In the genomic region with DNA sequence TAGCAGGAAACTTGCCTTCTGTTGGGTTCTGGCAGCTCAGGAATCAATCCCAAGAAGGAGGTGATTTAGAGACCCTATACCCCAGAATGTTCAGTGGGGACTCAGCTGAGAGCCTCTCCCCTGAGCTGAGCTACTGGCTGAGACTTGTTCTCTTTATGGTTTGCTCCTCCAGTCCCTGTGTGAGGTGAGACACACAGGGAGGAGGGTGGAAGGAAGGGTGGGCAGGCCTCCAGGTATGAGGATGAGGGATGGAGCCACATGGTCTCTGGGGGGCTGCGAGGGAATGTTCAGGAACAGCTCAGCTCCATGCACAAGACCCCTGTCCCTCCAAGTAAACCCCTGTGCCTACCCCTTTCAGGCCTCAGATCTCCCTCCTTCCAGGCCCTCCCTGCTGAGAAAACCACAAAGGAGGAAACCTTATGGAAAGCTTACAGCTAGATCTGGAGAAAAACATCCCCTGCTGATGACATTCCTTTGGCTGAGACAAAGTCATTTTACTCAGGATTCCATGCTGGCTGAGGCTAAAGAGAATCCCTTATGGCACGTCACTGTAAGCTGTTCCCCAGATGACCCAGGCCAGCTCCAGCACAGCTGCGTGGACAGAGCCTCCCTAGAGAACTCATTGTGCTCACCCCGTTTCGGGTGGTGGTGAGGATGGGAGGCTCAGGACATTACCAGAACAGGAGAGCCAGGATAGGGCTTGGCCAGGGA, we compare ENCODE assay signal across 8 cellular contexts.
DNase-seq lines count a peak whose midpoint lies in the region; ATAC-seq and TF ChIP-seq lines count a peak whose summit lies in the region.
"Had no signal": no experiment of that assay in that cellular context is flagged by ENCODE, and none has a peak within 500 bp of the region (broad histone marks: within the 10 kb centered on the region; RNA-seq: fewer than 3 reads in every experiment).

No MANE protein-coding gene starts in this region.

- H3K4me1 ChIP-seq in OCI-LY7 (ENCODE audit: insufficient read depth, low read length, poor library complexity, severe bottlenecking) (peaks cover 40% of the 10 kb centered on the region), muscle layer of duodenum (ENCODE audit: control insufficient read depth in 1 of 2, insufficient read depth in 2 of 2, low read length in 2 of 2) (peaks cover 6 to 40% of the 10 kb centered on the region in 2 donors), urinary bladder (ENCODE audit: insufficient read depth) (no peaks in the 10 kb centered on the region), upper lobe of right lung (peaks cover 24% of the 10 kb centered on the region)

- 48% methylated on average over 5 of the region's 5 CpGs for WGBS in urinary bladder

- peak overlapping the region; percentile 62 for H3K4me2 ChIP-seq in OCI-LY7 (ENCODE audit: low read length)

- CTCF ChIA-PET in OCI-LY7 (lab: Charles Lee; ENCODE audit: unreplicated experiment) = interaction anchor here (0.6 to 1.3 kb wide), 2 partner anchors 10 to 41 kb away, joined by 3 to 7 read pairs; no protein-coding TSS in a partner anchor

- H3K79me2 ChIP-seq in OCI-LY7 (ENCODE audit: insufficient read depth, low read depth, low read length) = no peaks in the 10 kb centered on the region

- peaks cover 10% of the 10 kb centered on the region for H3K27me3 Mint-ChIP-seq in T-helper 17 cell

- H3K9me2 ChIP-seq in OCI-LY7 (ENCODE audit: insufficient read depth, low read length) = no peaks in the 10 kb centered on the region

- ATAC-seq in T-helper 17 cell (no peak), upper lobe of right lung (no peak)

- no peaks in the 10 kb centered on the region; the same call in 1 of the 2 replicates for H4K20me1 ChIP-seq in OCI-LY7 (ENCODE audit: insufficient read depth, low read length)

- no peak overlapping the region for H3K4me3 Mint-ChIP-seq in T-helper 17 cell
- H3K4me3 Mint-ChIP-seq: activated naive CD4-positive, alpha-beta T cell treated with anti-CD3 and anti-CD28 coated beads, Interleukin-2, amount 10 ng/mL, durations not matched to agents 7 days and 5 days had no signal

- H3K27ac Mint-ChIP-seq in T-helper 17 cell = no peak overlapping the region
- H3K27ac Mint-ChIP-seq: activated naive CD4-positive, alpha-beta T cell treated with anti-CD3 and anti-CD28 coated beads, Interleukin-2, amount 10 ng/mL, durations not matched to agents 7 days and 5 days had no signal

- H3K27me3 ChIP-seq in muscle layer of duodenum (ENCODE audit: low read depth, low read length) = no peaks in the 10 kb centered on the region
- H3K27me3 ChIP-seq in upper lobe of right lung = no peaks in the 10 kb centered on the region

- DNase-seq in OCI-LY7 (ENCODE audit: low spot score) = no peak
- DNase-seq in fibroblast of gingiva (ENCODE audit: low read depth) = peak; percentile 72
- DNase-seq in T-helper 17 cell = no peak
- no peak for DNase-seq in NCI-H526 (lab: John Stamatoyannopoulos, UW)
- DNase-seq in upper lobe of right lung = no peak
- DNase-seq: activated naive CD4-positive, alpha-beta T cell treated with anti-CD3 and anti-CD28 coated beads, Interleukin-2, amount 10 ng/mL, durations not matched to agents 7 days and 5 days had no signal

- H3K36me3 Mint-ChIP-seq in T-helper 17 cell (ENCODE audit: low read depth) = peaks cover 5% of the 10 kb centered on the region
- H3K36me3 Mint-ChIP-seq: activated naive CD4-positive, alpha-beta T cell treated with anti-CD3 and anti-CD28 coated beads, Interleukin-2, amount 10 ng/mL, durations not matched to agents 7 days and 5 days had no signal

- H3K27ac ChIP-seq in OCI-LY7 (ENCODE audit: low read depth, low read length, poor library complexity, severe bottlenecking) (no peak overlapping the region), muscle layer of duodenum (ENCODE audit: low read length) (peak overlapping the region; percentile 25), urinary bladder (ENCODE audit: low read depth) (peak overlapping the region; percentile 63), upper lobe of right lung (no peak overlapping the region)

- no TSS peak for BruUV-seq in OCI-LY7 (replicated peaks; lab: Mats Ljungman, UMichigan)

- intact Hi-C loops in OCI-LY7 (cut with micrococcal nuclease; ENCODE audit: unreplicated experiment) = no loop called here
- intact Hi-C loops in upper lobe of right lung (cut with DNase I) = no loop called here

- POLR2A ChIA-PET in OCI-LY7 (lab: Charles Lee) = interaction anchor here (0.9 to 2.1 kb wide), 4 partner anchors 10 to 64 kb away, joined by 3 to 8 read pairs (median 3); no protein-coding TSS in a partner anchor

- H3K9me3 ChIP-seq in OCI-LY7 (ENCODE audit: low read length) (no peaks in the 10 kb centered on the region), muscle layer of duodenum (ENCODE audit: control insufficient read depth in 1 of 2, low read length in 2 of 2) (no peaks in the 10 kb centered on the region), T-helper 17 cell (ENCODE audit: control insufficient read depth, low read length, poor library complexity, severe bottlenecking) (peaks cover 4% of the 10 kb centered on the region), upper lobe of right lung (no peaks in the 10 kb centered on the region)

- H3K36me3 ChIP-seq in OCI-LY7 (ENCODE audit: insufficient read depth, low read length) (no peaks in the 10 kb centered on the region), muscle layer of duodenum (ENCODE audit: control insufficient read depth in 1 of 2, insufficient read depth in 2 of 2, low read length in 2 of 2) (no peaks in the 10 kb centered on the region), urinary bladder (ENCODE audit: insufficient read depth) (no peaks in the 10 kb centered on the region), upper lobe of right lung (no peaks in the 10 kb centered on the region)

- TF ChIP-seq CTCF in OCI-LY7 (conservative IDR thresholded peaks at IDR 0.05; ENCODE audit: low read length) (no peak), upper lobe of right lung (IDR thresholded peaks at IDR 0.05) (no peak)

- H2AFZ ChIP-seq in OCI-LY7 (ENCODE audit: low read length) = peak overlapping the region; percentile 22; the same call in 1 of the 2 replicates

- H3K4me3 ChIP-seq in OCI-LY7 (ENCODE audit: low read depth, low read length, poor library complexity, severe bottlenecking) = peak overlapping the region; percentile 9
- H3K4me3 ChIP-seq in muscle layer of duodenum (ENCODE audit: low read depth in 1 of 2, low read length in 2 of 2) = no peak overlapping the region
- no peak overlapping the region for H3K4me3 ChIP-seq in urinary bladder (ENCODE audit: low read depth, low read length)
- no peak overlapping the region for H3K4me3 ChIP-seq in upper lobe of right lung

- H3K4me1 Mint-ChIP-seq in T-helper 17 cell = peaks cover 24% of the 10 kb centered on the region

Comparison
In these comparisons a context has a peak if more than half of its experiments do, and no peak if none do; other contexts are left out.
1. H3K27ac ChIP-seq: peak in muscle layer of duodenum (single experiment) and urinary bladder (single experiment); none in OCI-LY7 (single experiment) and upper lobe of right lung (single experiment).